Comparison of ENCODE assay signal across 8 cellular contexts in genomic region chr10:16967866-16968721, GRCh38.
A peak's percentile ranks its signal among the peaks of the same experiment; 100 is the strongest.
DNase-seq lines count a peak whose midpoint lies in the region; ATAC-seq, FAIRE-seq and TF ChIP-seq lines count a peak whose summit lies in the region.

No MANE protein-coding gene starts in this region.

- DNase-seq in activated CD4-positive, alpha-beta T cell treated with anti-CD3 and anti-CD28 coated beads, Interleukin-2, amount 10 ng/mL, durations not matched to agents 7 days and 5 days, result no peak
- DNase-seq in activated CD4-positive, alpha-beta T cell treated with anti-CD3 and anti-CD28 coated beads for 1 hour, result no peak
- DNase-seq in chondrocyte (ENCODE audit: low spot score) (no peak), HepG2 (ENCODE audit: low spot score) (peak; percentile 40), type B pancreatic cell (ENCODE audit: extremely low spot score, unreplicated experiment) (no peak)
- no peak for DNase-seq in activated effector memory CD4-positive, alpha-beta T cell treated with anti-CD3 and anti-CD28 coated beads, Interleukin-2, amount 50 U/mL, for 16 hours

- H3K27ac ChIP-seq in HepG2 (ENCODE audit: extremely low read length, insufficient read depth, low read length), result no peak overlapping the region

- H2AFZ ChIP-seq in HepG2 (ENCODE audit: low read length), result no peak overlapping the region

- H3K36me3 Mint-ChIP-seq in activated CD4-positive, alpha-beta T cell treated with anti-CD3 and anti-CD28 coated beads, Interleukin-2, amount 10 ng/mL, durations not matched to agents 7 days and 5 days (ENCODE audit: low read depth), result peaks cover 3% of the 10 kb centered on the region
- peaks cover 2% of the 10 kb centered on the region for H3K36me3 Mint-ChIP-seq in chondrocyte (ENCODE audit: low read depth)
- no peaks in the 10 kb centered on the region for H3K36me3 Mint-ChIP-seq in type B pancreatic cell

- no peaks in the 10 kb centered on the region for H4K20me1 ChIP-seq in HepG2 (ENCODE audit: insufficient read depth, low read length)

- H3K9me3 Mint-ChIP-seq in activated CD4-positive, alpha-beta T cell treated with anti-CD3 and anti-CD28 coated beads, Interleukin-2, amount 10 ng/mL, durations not matched to agents 7 days and 5 days, result no peaks in the 10 kb centered on the region
- H3K9me3 Mint-ChIP-seq in chondrocyte (ENCODE audit: low read depth) (no peaks in the 10 kb centered on the region), type B pancreatic cell (peaks cover 5% of the 10 kb centered on the region)

- FAIRE-seq in HepG2 (lab: Jason Lieb, UNC), result no peak

- no peak for TF ChIP-seq EP300 in HepG2 (IDR thresholded peaks at IDR 0.05; ENCODE audit: low read depth in 2 of 2, low read length in 2 of 2)
- no peak for TF ChIP-seq EP300 in HepG2 (CRISPR knock-in tag; IDR thresholded peaks at IDR 0.05; ENCODE audit: borderline replicate concordance)

- peaks cover 2% of the 10 kb centered on the region for H3K27me3 Mint-ChIP-seq in activated CD4-positive, alpha-beta T cell treated with anti-CD3 and anti-CD28 coated beads, Interleukin-2, amount 10 ng/mL, durations not matched to agents 7 days and 5 days
- H3K27me3 Mint-ChIP-seq in chondrocyte (ENCODE audit: low read depth) (no peaks in the 10 kb centered on the region), type B pancreatic cell (no peaks in the 10 kb centered on the region)

- CTCF ChIA-PET in activated CD4-positive, alpha-beta T cell treated with anti-CD3 and anti-CD28 coated beads, Interleukin-2, amount 10 ng/mL, durations not matched to agents 7 days and 5 days (lab: Charles Lee), result interaction anchor here (0.5 to 1.9 kb wide), 3 partner anchors 9 to 172 kb away, joined by 3 to 5 read pairs (median 4); no protein-coding TSS in a partner anchor
- CTCF ChIA-PET in HepG2 (lab: Yijun Ruan, JAX; ENCODE audit: low intra/inter-chr PET ratio, low total read pairs), result no interaction called here

- H3K4me3 ChIP-seq in HepG2 (replicated peaks in 1 of 3; ENCODE audit: insufficient read depth in 1 of 3, low read depth in 2 of 3, low read length in 3 of 3), result no peak overlapping the region

- peak overlapping the region; percentile 71 for H3K27ac Mint-ChIP-seq in activated CD4-positive, alpha-beta T cell treated with anti-CD3 and anti-CD28 coated beads, Interleukin-2, amount 10 ng/mL, durations not matched to agents 7 days and 5 days
- H3K27ac Mint-ChIP-seq in chondrocyte (ENCODE audit: unreplicated experiment) (peak overlapping the region; percentile 97), type B pancreatic cell (peak overlapping the region; percentile 42)

- H3K9me3 ChIP-seq in HepG2 (ENCODE audit: low read length), result no peaks in the 10 kb centered on the region

- no peak overlapping the region for H3K9ac ChIP-seq in HepG2 (ENCODE audit: insufficient read depth, low read depth, low read length)

- no peak for TF ChIP-seq RAD21 in HepG2 (CRISPR knock-in tag; IDR thresholded peaks at IDR 0.05)

- no peaks in the 10 kb centered on the region for H3K36me3 ChIP-seq in HepG2 (replicated peaks in 1 of 2; ENCODE audit: control insufficient read depth in 1 of 2, insufficient read depth in 2 of 2, low read length in 2 of 2)

- H3K4me1 ChIP-seq in HepG2 (ENCODE audit: insufficient read depth, low read length), result no peaks in the 10 kb centered on the region

- intact Hi-C loops in HepG2 (cut with micrococcal nuclease; ENCODE audit: unreplicated experiment), result loop anchor here (1.0 kb wide), 1 partner anchor 27 kb away; no protein-coding TSS in a partner anchor

- H3K4me1 Mint-ChIP-seq in activated CD4-positive, alpha-beta T cell treated with anti-CD3 and anti-CD28 coated beads, Interleukin-2, amount 10 ng/mL, durations not matched to agents 7 days and 5 days, result peaks cover 30% of the 10 kb centered on the region
- H3K4me1 Mint-ChIP-seq in chondrocyte (ENCODE audit: low read depth) (peaks cover 44% of the 10 kb centered on the region), type B pancreatic cell (ENCODE audit: unreplicated experiment) (peaks cover 37% of the 10 kb centered on the region)

- BruUV-seq in HepG2 (replicated peaks; lab: Mats Ljungman, UMichigan), result no TSS peak

- peak overlapping the region; percentile 45 for H3K4me3 Mint-ChIP-seq in activated CD4-positive, alpha-beta T cell treated with anti-CD3 and anti-CD28 coated beads, Interleukin-2, amount 10 ng/mL, durations not matched to agents 7 days and 5 days
- peak overlapping the region; percentile 58 for H3K4me3 Mint-ChIP-seq in chondrocyte (ENCODE audit: unreplicated experiment)
- H3K4me3 Mint-ChIP-seq in type B pancreatic cell, result peak overlapping the region; percentile 42

- in situ Hi-C loops in HepG2 (cut with HindIII; ENCODE audit: extremely low pct_ligation_motif_present, low pct_unique_long_range_greater_than_20kb), result no loop called here

- ATAC-seq in HepG2 (peak; percentile 54; the same call in 2 of the 3 replicates), HG03280 (IDR thresholded peaks at IDR 0.05; ENCODE audit: unreplicated experiment) (no peak), GM19452 (IDR thresholded peaks at IDR 0.05; ENCODE audit: unreplicated experiment) (no peak)

- H3K27me3 ChIP-seq in HepG2 (ENCODE audit: control insufficient read depth in 1 of 2, insufficient read depth in 2 of 2, low read length in 2 of 2), result no peaks in the 10 kb centered on the region

- no peak for TF ChIP-seq POLR2A in HepG2 (IDR thresholded peaks at IDR 0.05; ENCODE audit: insufficient read depth in 1 of 2, low read depth in 2 of 2, low read length in 2 of 2)

- POLR2A ChIA-PET in activated CD4-positive, alpha-beta T cell treated with anti-CD3 and anti-CD28 coated beads, Interleukin-2, amount 10 ng/mL, durations not matched to agents 7 days and 5 days (lab: Charles Lee), result no interaction called here
- POLR2A ChIA-PET in HepG2 (lab: Yijun Ruan, JAX), result no interaction called here

- H3K4me2 ChIP-seq in HepG2 (ENCODE audit: low read depth, low read length), result no peak overlapping the region

- 23% methylated on average over 7 of the region's 7 CpGs for WGBS in HepG2 (ENCODE audit: low lambda C conversion rate)

- no peaks in the 10 kb centered on the region for H3K79me2 ChIP-seq in HepG2 (ENCODE audit: insufficient read depth, low read length)

- no peak for TF ChIP-seq CTCF in chondrocyte (IDR thresholded peaks at IDR 0.05)
- no peak for TF ChIP-seq CTCF in HepG2 (CRISPR knock-in tag; IDR thresholded peaks at IDR 0.05)
- no peak for TF ChIP-seq CTCF in type B pancreatic cell (conservative IDR thresholded peaks at IDR 0.05)

TF ChIP-seq in HepG2, 621 proteins besides CTCF, POLR2A, EP300 and RAD21:
- peak; percentile 17 for TF ChIP-seq TEAD3 (CRISPR knock-in tag; optimal IDR thresholded peaks at IDR 0.05; ENCODE audit: borderline replicate concordance)
- TF ChIP-seq, protein P1, sequence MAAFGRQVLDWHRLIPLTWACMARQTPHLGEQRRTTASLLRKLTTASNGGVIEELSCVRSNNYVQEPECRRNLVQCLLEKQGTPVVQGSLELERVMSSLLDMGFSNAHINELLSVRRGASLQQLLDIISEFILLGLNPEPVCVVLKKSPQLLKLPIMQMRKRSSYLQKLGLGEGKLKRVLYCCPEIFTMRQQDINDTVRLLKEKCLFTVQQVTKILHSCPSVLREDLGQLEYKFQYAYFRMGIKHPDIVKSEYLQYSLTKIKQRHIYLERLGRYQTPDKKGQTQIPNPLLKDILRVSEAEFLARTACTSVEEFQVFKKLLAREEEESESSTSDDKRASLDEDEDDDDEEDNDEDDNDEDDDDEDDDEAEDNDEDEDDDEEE (CRISPR knock-in tag; IDR thresholded peaks at IDR 0.05), result no peak

Comparison
In these comparisons a context has a peak if more than half of its experiments do, and no peak if none do; other contexts are left out.
1. H3K27ac Mint-ChIP-seq: peak in every context shown above with its lines; median percentile 97 in chondrocyte; 71 in activated CD4-positive, alpha-beta T cell treated with anti-CD3 and anti-CD28 coated beads, Interleukin-2, amount 10 ng/mL, durations not matched to agents 7 days and 5 days; 42 in type B pancreatic cell.